In genomic region chr11:118689852-118690552, GRCh38 we compare ENCODE assay signal across 8 cellular contexts. TPM values are rescaled to one million over a fixed set of nuclear protein-coding genes. Genes with fewer than 3 reads are reported as not detected.
A peak's percentile ranks its signal among the peaks of the same experiment; 100 is the strongest.
DNase-seq lines count a peak whose midpoint lies in the region; ATAC-seq and TF ChIP-seq lines count a peak whose summit lies in the region.

No MANE protein-coding gene starts in this region.

- H3K79me2 ChIP-seq in OCI-LY3 (ENCODE audit: low read length): no peaks in the 10 kb centered on the region

- H3K27me3 ChIP-seq in HUES64 (ENCODE audit: insufficient read depth, low read length) (no peaks in the 10 kb centered on the region), OCI-LY3 (ENCODE audit: low read depth, low read length) (peaks cover 3% of the 10 kb centered on the region; the same call in 1 of the 2 replicates), mucosa of rectum (ENCODE audit: control insufficient read depth in 2 of 2, insufficient read depth in 2 of 2, low read length in 2 of 2) (no peaks in the 10 kb centered on the region)

- H3K36me3 ChIP-seq in HUES64 (ENCODE audit: insufficient read depth, low read length) (no peaks in the 10 kb centered on the region), OCI-LY3 (replicated peaks; ENCODE audit: low read depth, low read length) (no peaks in the 10 kb centered on the region), mucosa of rectum (ENCODE audit: control insufficient read depth in 2 of 2, insufficient read depth in 2 of 2, low read length in 2 of 2) (no peaks in the 10 kb centered on the region)

- H3K4me1 ChIP-seq in HUES64 (ENCODE audit: insufficient read depth, low read length): peaks cover 18% of the 10 kb centered on the region
- H3K4me1 ChIP-seq in OCI-LY3 (ENCODE audit: low read length): peaks cover 18% of the 10 kb centered on the region
- H3K4me1 ChIP-seq in mucosa of rectum (ENCODE audit: control insufficient read depth in 2 of 2, insufficient read depth in 2 of 2, low read length in 2 of 2): peaks cover 10% of the 10 kb centered on the region in 2 donors

- H4K20me1 ChIP-seq in OCI-LY3 (ENCODE audit: insufficient read depth, low read length): no peaks in the 10 kb centered on the region

- no peaks in the 10 kb centered on the region for H3K9me3 ChIP-seq in HUES64 (ENCODE audit: insufficient read depth, low read depth, low read length)
- no peaks in the 10 kb centered on the region for H3K9me3 ChIP-seq in OCI-LY3 (ENCODE audit: insufficient read depth, low read length)
- no peaks in the 10 kb centered on the region for H3K9me3 ChIP-seq in mucosa of rectum (ENCODE audit: control insufficient read depth in 2 of 2, low read length in 2 of 2)

- H3K9ac ChIP-seq in HUES64 (ENCODE audit: low read depth, low read length) (peak overlapping the region; percentile 52), OCI-LY3 (ENCODE audit: low read length) (peak overlapping the region; percentile 81), mucosa of rectum (ENCODE audit: low read depth in 1 of 2, low read length in 2 of 2) (peak overlapping the region; percentile 81 to 83)

- peak overlapping the region; percentile 77 for H2AFZ ChIP-seq in OCI-LY3 (ENCODE audit: low read depth, low read length)

- H3K4me3 ChIP-seq in HUES64 (ENCODE audit: low read length) (peak overlapping the region; percentile 53), OCI-LY3 (ENCODE audit: low read length) (peak overlapping the region; percentile 82), mucosa of rectum (ENCODE audit: low read length in 2 of 2) (peak overlapping the region; percentile 76 to 80)

- peak; percentile 74 for TF ChIP-seq CTCF in OCI-LY3 (IDR thresholded peaks at IDR 0.05; ENCODE audit: low read depth, low read length)

- peak; percentile 82 for ATAC-seq in GM21423 (IDR thresholded peaks at IDR 0.05; ENCODE audit: unreplicated experiment)

- H3K4me2 ChIP-seq in OCI-LY3 (ENCODE audit: low read length): peak overlapping the region; percentile 98

- H3K27ac ChIP-seq in HUES64 (ENCODE audit: low read depth, low read length) (peak overlapping the region; percentile 67), OCI-LY3 (ENCODE audit: low read length) (peak overlapping the region; percentile 27; the same call in 1 of the 2 replicates), mucosa of rectum (ENCODE audit: low read depth in 2 of 2, low read length in 2 of 2) (peak overlapping the region; percentile 82 to 85)

- peak; percentile 82 for DNase-seq in COLO668 (lab: John Stamatoyannopoulos, UW; ENCODE audit: unreplicated experiment)
- DNase-seq in activated T-cell treated with anti-CD3 and anti-CD28 coated beads, Interleukin-2, amount 50 U/mL, for 1 hour: peak; percentile 89
- DNase-seq in erythroblast (lab: John Stamatoyannopoulos, UW): peak; percentile 87 to 90
- peak; percentile 58 to 75 for DNase-seq in stimulated activated CD8-positive, alpha-beta memory T cell treated with anti-CD3 and anti-CD28 coated beads, Interleukin-4, amount 100 ng/mL, for 1 hour (ENCODE audit: low read depth in 2 of 2, low spot score in 1 of 2)

- no peak for TF ChIP-seq POLR2A in erythroblast (IDR thresholded peaks at IDR 0.05; ENCODE audit: low read length)

- 6% methylated on average over 30 of the region's 30 CpGs for WGBS in HUES64

RNA-seq across cellular contexts. Expression of gene TREH, which starts 10.6 kb away (rescaled TPM):
- polyA plus RNA-seq in HUES64 (2013, experiment 1 of 2): not detected
- not detected for polyA plus RNA-seq in HUES64 (2013, experiment 2 of 2)

Comparison
In these comparisons a context has a peak if more than half of its experiments do, and no peak if none do; other contexts are left out.
1. Peak in every context shown above with its lines: DNase-seq, ATAC-seq, H3K4me3 ChIP-seq and H3K27ac ChIP-seq.
2. H3K27ac ChIP-seq: peak in every context shown above with its lines; median percentile 84 in mucosa of rectum; 67 in HUES64; 27 in OCI-LY3.